18 cellular contexts compared by ENCODE assay signal in the genomic region with DNA sequence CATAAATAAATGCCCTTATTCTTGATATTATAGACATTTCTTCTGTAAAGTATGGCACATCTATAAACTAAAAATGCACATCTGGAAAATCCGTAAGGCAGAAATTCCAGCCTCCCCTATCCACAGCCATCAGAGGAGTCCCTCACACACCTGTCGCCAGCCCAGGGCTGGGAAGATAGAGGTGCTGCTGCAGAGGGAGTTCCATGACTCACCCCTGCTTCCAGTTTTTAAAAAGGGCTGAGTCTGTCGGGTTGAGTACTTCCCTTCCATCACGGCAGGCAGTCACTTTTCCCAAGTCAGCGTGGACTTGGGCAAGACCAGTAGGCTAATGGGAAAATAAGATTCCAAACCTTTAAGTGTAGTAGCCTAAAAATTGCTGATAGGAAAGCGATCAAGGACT.
DNase-seq lines count a peak whose midpoint lies in the region; ATAC-seq, FAIRE-seq and TF ChIP-seq lines count a peak whose summit lies in the region.
"Had no signal": no experiment of that assay in that cellular context is flagged by ENCODE, and none has a peak within 500 bp of the region (broad histone marks: within the 10 kb centered on the region; RNA-seq: fewer than 3 reads in every experiment).

No MANE protein-coding gene starts in this region.

- H3K9ac ChIP-seq in HUES64 (ENCODE audit: low read depth, low read length): no peak overlapping the region
- no peak overlapping the region for H3K9ac ChIP-seq in endodermal cell (ENCODE audit: extremely low read depth, low read length, poor library complexity, severe bottlenecking)
- H3K9ac ChIP-seq: BLaER1 had no signal

- TF ChIP-seq CTCF in endodermal cell (conservative IDR thresholded peaks at IDR 0.05) (no peak), pancreas (IDR thresholded peaks at IDR 0.05) (no peak)

- H3K36me3 ChIP-seq in H7 (replicated peaks; ENCODE audit: control insufficient read depth, insufficient read depth, low read length) (no peaks in the 10 kb centered on the region), HUES64 (ENCODE audit: insufficient read depth, low read length) (no peaks in the 10 kb centered on the region), endodermal cell (ENCODE audit: control insufficient read depth, insufficient read depth, low read length) (peaks cover 2% of the 10 kb centered on the region), pancreas (no peaks in the 10 kb centered on the region)

- peaks cover 5% of the 10 kb centered on the region for H3K36me3 Mint-ChIP-seq in endodermal cell (ENCODE audit: low read depth)
- H3K36me3 Mint-ChIP-seq in activated T-helper 17 cell treated with anti-CD3 and anti-CD28 coated beads, Interleukin-2, amount 50 U/mL, for 72 hours (ENCODE audit: low read depth): no peaks in the 10 kb centered on the region

- peak; percentile 54 for DNase-seq in H7
- DNase-seq in endodermal cell: peak; percentile 52
- peak; percentile 53 for DNase-seq in islet precursor cell
- DNase-seq in hippocampal formation (lab: John Stamatoyannopoulos, UW): no peak
- DNase-seq in pancreas: no peak
- DNase-seq: 8988T, AML-193, DMS53, GF-D8, IMR-90 had no signal

- H3K4me3 ChIP-seq in H7 (ENCODE audit: insufficient read depth, low read depth, low read length) (no peak overlapping the region), HUES64 (ENCODE audit: low read length) (no peak overlapping the region), endodermal cell (ENCODE audit: low read length) (no peak overlapping the region), pancreas (no peak overlapping the region)
- H3K4me3 ChIP-seq: BLaER1 had no signal

- H3K4me1 Mint-ChIP-seq in endodermal cell: no peaks in the 10 kb centered on the region
- no peaks in the 10 kb centered on the region for H3K4me1 Mint-ChIP-seq in activated T-helper 17 cell treated with anti-CD3 and anti-CD28 coated beads, Interleukin-2, amount 50 U/mL, for 72 hours

- H3K9me3 ChIP-seq in HUES64 (ENCODE audit: insufficient read depth, low read depth, low read length): no peaks in the 10 kb centered on the region
- no peaks in the 10 kb centered on the region for H3K9me3 ChIP-seq in endodermal cell (ENCODE audit: control insufficient read depth, low read length)
- H3K9me3 ChIP-seq in pancreas: no peaks in the 10 kb centered on the region
- H3K9me3 ChIP-seq: BLaER1 had no signal

- ATAC-seq in HG03097 (IDR thresholded peaks at IDR 0.05; ENCODE audit: low FRiP score, unreplicated experiment) (no peak), pancreas (no peak)
- no peak for ATAC-seq in activated T-helper 17 cell treated with anti-CD3 and anti-CD28 coated beads, Interleukin-2, amount 50 U/mL, for 72 hours (replicated peaks)
- ATAC-seq: HCT116 had no signal

- no peaks in the 10 kb centered on the region for H3K27me3 Mint-ChIP-seq in endodermal cell (ENCODE audit: insufficient read depth)
- peaks cover 3% of the 10 kb centered on the region for H3K27me3 Mint-ChIP-seq in activated T-helper 17 cell treated with anti-CD3 and anti-CD28 coated beads, Interleukin-2, amount 50 U/mL, for 72 hours

- peak overlapping the region; percentile 5; the same call in 1 of the 2 replicates for H3K27ac ChIP-seq in HUES64 (ENCODE audit: low read depth, low read length)
- H3K27ac ChIP-seq in endodermal cell (ENCODE audit: low read depth, low read length): no peak overlapping the region
- H3K27ac ChIP-seq in pancreas: no peak overlapping the region
- H3K27ac ChIP-seq: BLaER1 had no signal

- no peaks in the 10 kb centered on the region for H3K9me3 Mint-ChIP-seq in endodermal cell
- H3K9me3 Mint-ChIP-seq in activated T-helper 17 cell treated with anti-CD3 and anti-CD28 coated beads, Interleukin-2, amount 50 U/mL, for 72 hours: no peaks in the 10 kb centered on the region

- no peak for FAIRE-seq in pancreas (lab: Jason Lieb, UNC)
- FAIRE-seq: GM19239, H1, HTR-8/SVneo had no signal

- WGBS in HUES64: 48% methylated on average over 5 of the region's 6 CpGs
- 70 to 75% methylated on average over 5 to 6 of the region's 6 CpGs for WGBS in endodermal cell (ENCODE audit: insufficient coverage in 1 of 2, insufficient read length in 1 of 2), 2 experiments
- WGBS in pancreas, 2 donors: 87 to 91% methylated on average over 6 of the region's 6 CpGs

- no peak overlapping the region for H3K4me3 Mint-ChIP-seq in endodermal cell
- H3K4me3 Mint-ChIP-seq in activated T-helper 17 cell treated with anti-CD3 and anti-CD28 coated beads, Interleukin-2, amount 50 U/mL, for 72 hours: no peak overlapping the region

- no peak overlapping the region for H3K27ac Mint-ChIP-seq in endodermal cell
- H3K27ac Mint-ChIP-seq in activated T-helper 17 cell treated with anti-CD3 and anti-CD28 coated beads, Interleukin-2, amount 50 U/mL, for 72 hours: no peak overlapping the region

- H3K4me1 ChIP-seq in HUES64 (ENCODE audit: insufficient read depth, low read length) (peaks cover 18% of the 10 kb centered on the region), endodermal cell (ENCODE audit: control insufficient read depth, insufficient read depth, low read length) (peaks cover 4% of the 10 kb centered on the region), pancreas (no peaks in the 10 kb centered on the region)
- H3K4me1 ChIP-seq: BLaER1 had no signal

- intact Hi-C loops in pancreas (cut with DNase I): no loop called here

- H3K27me3 ChIP-seq in H7 (ENCODE audit: control insufficient read depth, insufficient read depth, low read length) (no peaks in the 10 kb centered on the region), HUES64 (ENCODE audit: insufficient read depth, low read length) (no peaks in the 10 kb centered on the region), endodermal cell (ENCODE audit: control insufficient read depth, insufficient read depth, low read length, poor library complexity, severe bottlenecking) (no peaks in the 10 kb centered on the region), pancreas (no peaks in the 10 kb centered on the region)
- H3K27me3 ChIP-seq: BLaER1 had no signal

Comparison
In these comparisons a context has a peak if more than half of its experiments do, and no peak if none do; other contexts are left out.
1. DNase-seq: peak in H7 (single experiment), endodermal cell (single experiment) and islet precursor cell (single experiment); none in hippocampal formation (0 of 2) and pancreas (0 of 6).